ENCODE assay signal across 9 cellular contexts in genomic region chrX:20116575-20117240, GRCh38. TPM values are rescaled to one million over a fixed set of nuclear protein-coding genes. Genes with fewer than 3 reads are reported as not detected.
DNase-seq lines count a peak whose midpoint lies in the region; ATAC-seq and TF ChIP-seq lines count a peak whose summit lies in the region.
"Had no signal": no experiment of that assay in that cellular context is flagged by ENCODE, and none has a peak within 500 bp of the region (broad histone marks: within the 10 kb centered on the region; RNA-seq: fewer than 3 reads in every experiment).

Gene MAP7D2 (minus strand): TSS chrX:20116907. CDS start chrX:20116879, 28 bp downstream.

- H3K9me3 Mint-ChIP-seq in activated naive CD8-positive, alpha-beta T cell (ENCODE audit: low read depth), result no peaks in the 10 kb centered on the region

- H3K27ac ChIP-seq in HEK293 (ENCODE audit: extremely low read depth, low read depth, low read length), result no peak within 1 kb of the TSS

- H3K4me1 ChIP-seq in HEK293 (ENCODE audit: control insufficient read depth, insufficient read depth, low read length) (peaks cover 3% of the 10 kb centered on the region; the same call in 1 of the 2 replicates), skeletal muscle satellite cell (ENCODE audit: control insufficient read depth, insufficient read depth, low read length) (no peaks in the 10 kb centered on the region)

- peaks cover 7% of the 10 kb centered on the region for H3K27me3 Mint-ChIP-seq in activated naive CD8-positive, alpha-beta T cell

- POLR2A ChIA-PET in HEK293 (lab: Yijun Ruan, JAX), result no interaction called here

- peak within 1 kb of the TSS; percentile 35 for H3K4me3 ChIP-seq in HEK293 (ENCODE audit: low read depth, low read length)
- peak within 1 kb of the TSS; percentile 20 for H3K4me3 ChIP-seq in iPS-11a (ENCODE audit: low read depth, low read length)
- peak within 1 kb of the TSS; percentile 51 for H3K4me3 ChIP-seq in skeletal muscle satellite cell (ENCODE audit: low read length)

- no peaks in the 10 kb centered on the region for H3K36me3 ChIP-seq in HEK293 (ENCODE audit: control insufficient read depth in 2 of 2, insufficient read depth in 1 of 2, low read length in 2 of 2)
- no peaks in the 10 kb centered on the region for H3K36me3 ChIP-seq in skeletal muscle satellite cell (ENCODE audit: insufficient read depth, low read length)

- ATAC-seq in HG02840 (IDR thresholded peaks at IDR 0.05; ENCODE audit: low FRiP score, unreplicated experiment), result no peak

- CTCF ChIA-PET in HEK293 (lab: Yijun Ruan, JAX), result no interaction called here

- TF ChIP-seq CTCF in HEK293 (tag by site-specific recombination; IDR thresholded peaks at IDR 0.05), result no peak

- no peaks in the 10 kb centered on the region for H3K9me3 ChIP-seq in HEK293 (ENCODE audit: control insufficient read depth, insufficient read depth, low read depth, low read length)
- H3K9me3 ChIP-seq in skeletal muscle satellite cell (replicated peaks; ENCODE audit: low read length), result no peaks in the 10 kb centered on the region

- H3K4me2 ChIP-seq in skeletal muscle satellite cell (ENCODE audit: low read length), result peak within 1 kb of the TSS; percentile 76

- no peak for DNase-seq in stimulated activated naive CD4-positive, alpha-beta T cell (lab: John Stamatoyannopoulos, UW)
- no peak for DNase-seq in HCEC 1CT
- no peak for DNase-seq in NCI-H524 treated with DMSO at 0.1 percent for 48 hours (lab: John Stamatoyannopoulos, UW)
- DNase-seq: activated gamma-delta T cell treated with Interleukin-2 at 50 U/mL for 16 hours had no signal

- H3K27me3 ChIP-seq in skeletal muscle satellite cell (ENCODE audit: control insufficient read depth, insufficient read depth, low read length), result peaks cover 24% of the 10 kb centered on the region

- no peaks in the 10 kb centered on the region for H3K36me3 Mint-ChIP-seq in activated naive CD8-positive, alpha-beta T cell

- H3K4me1 Mint-ChIP-seq in activated naive CD8-positive, alpha-beta T cell (ENCODE audit: low read depth), result peaks cover 5% of the 10 kb centered on the region

- peak within 1 kb of the TSS; percentile 65 for H3K4me3 Mint-ChIP-seq in activated naive CD8-positive, alpha-beta T cell

- no peak within 1 kb of the TSS for H3K27ac Mint-ChIP-seq in activated naive CD8-positive, alpha-beta T cell

- no peak within 1 kb of the TSS for H3K9ac ChIP-seq in skeletal muscle satellite cell (ENCODE audit: low read depth, low read length)

TF ChIP-seq in HEK293, 187 proteins besides CTCF, POLR2A, EP300 and RAD21:
- no peak for TF ChIP-seq ZNF658 (tag by site-specific recombination; IDR thresholded peaks at IDR 0.05)
- TF ChIP-seq ZNF629 (tag by site-specific recombination; IDR thresholded peaks at IDR 0.05), result no peak
- no peak for TF ChIP-seq ZNF449 (tag by site-specific recombination; IDR thresholded peaks at IDR 0.05)
- TF ChIP-seq ZSCAN16 (tag by site-specific recombination; IDR thresholded peaks at IDR 0.05), result no peak
- TF ChIP-seq ZFHX2 (tag by site-specific recombination; conservative IDR thresholded peaks at IDR 0.05), result peak; percentile 29; the same call in 1 of the 2 replicates
- TF ChIP-seq GLIS2 (tag by site-specific recombination; IDR thresholded peaks at IDR 0.05), result 0 out of 2 replicates have a peak, but pooled peaks have one; percentile 17
- TF ChIP-seq ZNF2 (tag by site-specific recombination; IDR thresholded peaks at IDR 0.05), result 0 out of 2 replicates have a peak, but pooled peaks have one; percentile 40
- peak; percentile 56 for TF ChIP-seq ZBTB26 (tag by site-specific recombination; optimal IDR thresholded peaks at IDR 0.05)
- 0 out of 2 replicates have a peak, but pooled peaks have one; percentile 53 for TF ChIP-seq HOXC10 (CRISPR knock-in tag; IDR thresholded peaks at IDR 0.05)
- peak; percentile 69; the same call in 1 of the 2 replicates for TF ChIP-seq PBX3 (CRISPR knock-in tag; IDR thresholded peaks at IDR 0.05)
- 0 out of 2 replicates have a peak, but pooled peaks have one; percentile 22 for TF ChIP-seq ZNF398 (tag by site-specific recombination; IDR thresholded peaks at IDR 0.05)
- peak; percentile 54; the same call in 1 of the 2 replicates for TF ChIP-seq TRIM28 (IDR thresholded peaks at IDR 0.05; ENCODE audit: borderline replicate concordance, low read length)

RNA-seq across cellular contexts. Expression of gene MAP7D2, which starts in this region (rescaled TPM):
- total RNA-seq in skeletal muscle satellite cell (2012; rRNA removed), result 0.22 and 0.25 TPM in 2 replicates
